25 cellular contexts compared by ENCODE assay signal in genomic region chr5:58926549-58926948, GRCh38.
DNase-seq lines count a peak whose midpoint lies in the region; ATAC-seq and TF ChIP-seq lines count a peak whose summit lies in the region.
"Had no signal": no experiment of that assay in that cellular context is flagged by ENCODE, and none has a peak within 500 bp of the region (broad histone marks: within the 10 kb centered on the region; RNA-seq: fewer than 3 reads in every experiment).

No MANE protein-coding gene starts in this region.

- no peak overlapping the region for H3K27ac ChIP-seq in HEK293 (ENCODE audit: extremely low read depth, low read depth, low read length)
- no peak overlapping the region for H3K27ac ChIP-seq in colonic mucosa
- no peak overlapping the region for H3K27ac ChIP-seq in sigmoid colon
- H3K27ac ChIP-seq: WERI-Rb-1 had no signal

- H3K27me3 ChIP-seq in colonic mucosa (no peaks in the 10 kb centered on the region), sigmoid colon (no peaks in the 10 kb centered on the region)

- H3K4me1 ChIP-seq in HEK293 (ENCODE audit: control insufficient read depth, insufficient read depth, low read length) (peaks cover 6% of the 10 kb centered on the region), colonic mucosa (no peaks in the 10 kb centered on the region), sigmoid colon (peaks cover 0 to 35% (median 34%) of the 10 kb centered on the region in 4 donors)

- no peak for TF ChIP-seq EP300 in sigmoid colon (IDR thresholded peaks at IDR 0.05)

- POLR2A ChIA-PET in HEK293 (lab: Yijun Ruan, JAX), result no interaction called here

- no peaks in the 10 kb centered on the region for H3K9me3 ChIP-seq in HEK293 (ENCODE audit: control insufficient read depth, insufficient read depth, low read depth, low read length)
- H3K9me3 ChIP-seq in colonic mucosa, result no peaks in the 10 kb centered on the region
- no peaks in the 10 kb centered on the region for H3K9me3 ChIP-seq in sigmoid colon
- H3K9me3 ChIP-seq: psoas muscle had no signal

- H3K27ac Mint-ChIP-seq in activated T-cell treated with anti-CD3 and anti-CD28 coated beads, Interleukin-2, amount 50 U/mL, for 72 hours, result peak overlapping the region; percentile 87
- no peak overlapping the region for H3K27ac Mint-ChIP-seq in progenitor cell of endocrine pancreas
- H3K27ac Mint-ChIP-seq: activated CD4-positive, alpha-beta T cell treated with anti-CD3 and anti-CD28 coated beads, Interleukin-2, amount 10 ng/mL, durations not matched to agents 7 days and 5 days; activated CD8-positive, alpha-beta memory T cell treated with anti-CD3 and anti-CD28 coated beads, Interleukin-2, amount 10 ng/mL, durations not matched to agents 7 days and 5 days; activated T-helper 1 cell treated with anti-CD3 and anti-CD28 coated beads, Interleukin-12 subunit alpha, Interleukin-12 subunit beta, Interleukin-2, Interleukin-4 antibody, amounts not matched to agents 30 ng/mL and 10 ng/mL and 1 ng/mL, durations not matched to agents 14 hours and 24 hours and 36 hours; memory B cell; type B pancreatic cell had no signal

- no peaks in the 10 kb centered on the region for H3K27me3 Mint-ChIP-seq in activated T-cell treated with anti-CD3 and anti-CD28 coated beads, Interleukin-2, amount 50 U/mL, for 72 hours (ENCODE audit: low read depth)
- H3K27me3 Mint-ChIP-seq in activated T-cell treated with anti-CD3 and anti-CD28 coated beads, Interleukin-2, amount 50 U/mL, for 4 hours (ENCODE audit: low read depth), result peaks cover 8% of the 10 kb centered on the region
- peaks cover 15% of the 10 kb centered on the region for H3K27me3 Mint-ChIP-seq in progenitor cell of endocrine pancreas
- H3K27me3 Mint-ChIP-seq: activated CD4-positive, alpha-beta T cell treated with anti-CD3 and anti-CD28 coated beads, Interleukin-2, amount 10 ng/mL, durations not matched to agents 7 days and 5 days; type B pancreatic cell had no signal

- no peak overlapping the region for H3K9ac ChIP-seq in colonic mucosa (ENCODE audit: low read depth in 2 of 2, low read length in 2 of 2)

- WGBS in sigmoid colon, 2 donors, result 10 to 41% methylated on average over 6 of the region's 6 CpGs

- peaks cover 36% of the 10 kb centered on the region for H3K4me1 Mint-ChIP-seq in activated T-cell treated with anti-CD3 and anti-CD28 coated beads, Interleukin-2, amount 50 U/mL, for 72 hours (ENCODE audit: low read depth)
- peaks cover 14% of the 10 kb centered on the region for H3K4me1 Mint-ChIP-seq in activated T-cell treated with anti-CD3 and anti-CD28 coated beads, Interleukin-2, amount 50 U/mL, for 4 hours (ENCODE audit: low read depth)
- peaks cover 23% of the 10 kb centered on the region for H3K4me1 Mint-ChIP-seq in progenitor cell of endocrine pancreas (ENCODE audit: low read depth)
- H3K4me1 Mint-ChIP-seq: memory B cell had no signal

- TF ChIP-seq CTCF in HEK293 (tag by site-specific recombination; IDR thresholded peaks at IDR 0.05) (no peak), colonic mucosa (IDR thresholded peaks at IDR 0.05) (no peak), progenitor cell of endocrine pancreas (IDR thresholded peaks at IDR 0.05; ENCODE audit: unreplicated experiment) (no peak), sigmoid colon (IDR thresholded peaks at IDR 0.05) (no peak)

- H3K36me3 Mint-ChIP-seq in activated T-cell treated with anti-CD3 and anti-CD28 coated beads, Interleukin-2, amount 50 U/mL, for 72 hours (ENCODE audit: insufficient read depth in 2 of 2), result no peaks in the 10 kb centered on the region
- H3K36me3 Mint-ChIP-seq in activated T-cell treated with anti-CD3 and anti-CD28 coated beads, Interleukin-2, amount 50 U/mL, for 4 hours (ENCODE audit: insufficient read depth), result no peaks in the 10 kb centered on the region
- no peaks in the 10 kb centered on the region for H3K36me3 Mint-ChIP-seq in progenitor cell of endocrine pancreas (ENCODE audit: insufficient read depth)
- H3K36me3 Mint-ChIP-seq: activated CD8-positive, alpha-beta memory T cell treated with anti-CD3 and anti-CD28 coated beads, Interleukin-2, amount 10 ng/mL, durations not matched to agents 7 days and 5 days; activated naive CD4-positive, alpha-beta T cell treated with anti-CD3 and anti-CD28 coated beads, Interleukin-2, amount 50 U/mL, for 24 hours; memory B cell; type B pancreatic cell had no signal

- peak overlapping the region; percentile 37 to 80 for H3K4me3 Mint-ChIP-seq in activated T-cell treated with anti-CD3 and anti-CD28 coated beads, Interleukin-2, amount 50 U/mL, for 72 hours
- H3K4me3 Mint-ChIP-seq in activated T-cell treated with anti-CD3 and anti-CD28 coated beads, Interleukin-2, amount 50 U/mL, for 4 hours, result no peak overlapping the region
- peak overlapping the region; percentile 17 for H3K4me3 Mint-ChIP-seq in progenitor cell of endocrine pancreas (ENCODE audit: low read depth)
- H3K4me3 Mint-ChIP-seq: activated CD4-positive, alpha-beta T cell treated with anti-CD3 and anti-CD28 coated beads, Interleukin-2, amount 10 ng/mL, durations not matched to agents 7 days and 5 days; activated CD8-positive, alpha-beta memory T cell treated with anti-CD3 and anti-CD28 coated beads, Interleukin-2, amount 10 ng/mL, durations not matched to agents 7 days and 5 days; activated naive CD4-positive, alpha-beta T cell treated with anti-CD3 and anti-CD28 coated beads, Interleukin-2, amount 50 U/mL, for 24 hours; activated T-helper 1 cell treated with anti-CD3 and anti-CD28 coated beads, Interleukin-12 subunit alpha, Interleukin-12 subunit beta, Interleukin-2, Interleukin-4 antibody, amounts not matched to agents 30 ng/mL and 10 ng/mL and 1 ng/mL, durations not matched to agents 14 hours and 24 hours and 36 hours; memory B cell had no signal

- no peak for DNase-seq in activated T-cell treated with anti-CD3 and anti-CD28 coated beads, Interleukin-2, amount 50 U/mL, for 72 hours
- no peak for DNase-seq in activated T-cell treated with anti-CD3 and anti-CD28 coated beads, Interleukin-2, amount 50 U/mL, for 4 hours
- DNase-seq in colonic mucosa (peak; percentile 54), progenitor cell of endocrine pancreas (ENCODE audit: low spot score, unreplicated experiment) (no peak), midbrain (lab: John Stamatoyannopoulos, UW) (no peak), sigmoid colon (no peak)
- DNase-seq: activated CD4-positive, alpha-beta T cell treated with anti-CD3 and anti-CD28 coated beads, Interleukin-2, amount 10 ng/mL, durations not matched to agents 7 days and 5 days; activated CD8-positive, alpha-beta memory T cell treated with anti-CD3 and anti-CD28 coated beads, Interleukin-2, amount 10 ng/mL, durations not matched to agents 7 days and 5 days; effector memory CD4-positive, alpha-beta T cell; NCI-H146; NCI-H2107; NCI-H774; psoas muscle; stimulated activated CD4-positive, alpha-beta T cell treated with anti-CD3 and anti-CD28 coated beads, Interleukin-4, amount 100 ng/mL, for 1 hour; SW 1271; WERI-Rb-1 had no signal

- no peak for TF ChIP-seq POLR2A in sigmoid colon (IDR thresholded peaks at IDR 0.05)

- intact Hi-C loops in colonic mucosa (cut with DNase I), result no loop called here
- intact Hi-C loops in sigmoid colon (cut with DNase I), result no loop called here

- CTCF ChIA-PET in HEK293 (lab: Yijun Ruan, JAX), result no interaction called here

- no peak for ATAC-seq in activated T-cell treated with anti-CD3 and anti-CD28 coated beads, Interleukin-2, amount 50 U/mL, for 72 hours (replicated peaks in 1 of 2)
- ATAC-seq in activated T-cell treated with anti-CD3 and anti-CD28 coated beads, Interleukin-2, amount 50 U/mL, for 4 hours, result no peak
- ATAC-seq in GM18517 (IDR thresholded peaks at IDR 0.05; ENCODE audit: unreplicated experiment), result no peak
- ATAC-seq: activated CD8-positive, alpha-beta memory T cell treated with anti-CD3 and anti-CD28 coated beads, Interleukin-2, amount 10 ng/mL, durations not matched to agents 7 days and 5 days; HCT116; HepG2; left lobe of liver; psoas muscle had no signal

- no peak overlapping the region for H3K4me3 ChIP-seq in HEK293 (ENCODE audit: low read depth, low read length)
- H3K4me3 ChIP-seq in colonic mucosa, result no peak overlapping the region
- no peak overlapping the region for H3K4me3 ChIP-seq in sigmoid colon
- H3K4me3 ChIP-seq: psoas muscle had no signal

- no peaks in the 10 kb centered on the region for H3K9me3 Mint-ChIP-seq in activated T-cell treated with anti-CD3 and anti-CD28 coated beads, Interleukin-2, amount 50 U/mL, for 72 hours
- no peaks in the 10 kb centered on the region for H3K9me3 Mint-ChIP-seq in activated T-cell treated with anti-CD3 and anti-CD28 coated beads, Interleukin-2, amount 50 U/mL, for 4 hours
- no peaks in the 10 kb centered on the region for H3K9me3 Mint-ChIP-seq in progenitor cell of endocrine pancreas (ENCODE audit: low read depth)
- H3K9me3 Mint-ChIP-seq: activated CD4-positive, alpha-beta T cell treated with anti-CD3 and anti-CD28 coated beads, Interleukin-2, amount 10 ng/mL, durations not matched to agents 7 days and 5 days; activated naive CD4-positive, alpha-beta T cell treated with anti-CD3 and anti-CD28 coated beads, Interleukin-2, amount 50 U/mL, for 24 hours; activated T-helper 1 cell treated with anti-CD3 and anti-CD28 coated beads, Interleukin-12 subunit alpha, Interleukin-12 subunit beta, Interleukin-2, Interleukin-4 antibody, amounts not matched to agents 30 ng/mL and 10 ng/mL and 1 ng/mL, durations not matched to agents 14 hours and 24 hours and 36 hours; memory B cell; type B pancreatic cell had no signal

- H3K36me3 ChIP-seq in HEK293 (ENCODE audit: control insufficient read depth in 2 of 2, insufficient read depth in 1 of 2, low read length in 2 of 2) (no peaks in the 10 kb centered on the region), colonic mucosa (no peaks in the 10 kb centered on the region), sigmoid colon (no peaks in the 10 kb centered on the region)
- H3K36me3 ChIP-seq: WERI-Rb-1 had no signal

TF ChIP-seq in HEK293, 187 proteins besides CTCF, POLR2A, EP300 and RAD21:
- 0 out of 2 replicates have a peak, but pooled peaks have one; percentile 14 for TF ChIP-seq ZBTB17 (tag by site-specific recombination; IDR thresholded peaks at IDR 0.05)
- no peak for TF ChIP-seq ZNF639 (tag by site-specific recombination; IDR thresholded peaks at IDR 0.05)
- no peak for TF ChIP-seq ZNF433 (tag by site-specific recombination; IDR thresholded peaks at IDR 0.05; ENCODE audit: low read depth)
- TF ChIP-seq ZNF600 (tag by site-specific recombination; IDR thresholded peaks at IDR 0.05), result no peak
- TF ChIP-seq ZNF747 (tag by site-specific recombination; IDR thresholded peaks at IDR 0.05), result no peak
